1 cellular context compared by ENCODE assay signal in the genomic region with DNA sequence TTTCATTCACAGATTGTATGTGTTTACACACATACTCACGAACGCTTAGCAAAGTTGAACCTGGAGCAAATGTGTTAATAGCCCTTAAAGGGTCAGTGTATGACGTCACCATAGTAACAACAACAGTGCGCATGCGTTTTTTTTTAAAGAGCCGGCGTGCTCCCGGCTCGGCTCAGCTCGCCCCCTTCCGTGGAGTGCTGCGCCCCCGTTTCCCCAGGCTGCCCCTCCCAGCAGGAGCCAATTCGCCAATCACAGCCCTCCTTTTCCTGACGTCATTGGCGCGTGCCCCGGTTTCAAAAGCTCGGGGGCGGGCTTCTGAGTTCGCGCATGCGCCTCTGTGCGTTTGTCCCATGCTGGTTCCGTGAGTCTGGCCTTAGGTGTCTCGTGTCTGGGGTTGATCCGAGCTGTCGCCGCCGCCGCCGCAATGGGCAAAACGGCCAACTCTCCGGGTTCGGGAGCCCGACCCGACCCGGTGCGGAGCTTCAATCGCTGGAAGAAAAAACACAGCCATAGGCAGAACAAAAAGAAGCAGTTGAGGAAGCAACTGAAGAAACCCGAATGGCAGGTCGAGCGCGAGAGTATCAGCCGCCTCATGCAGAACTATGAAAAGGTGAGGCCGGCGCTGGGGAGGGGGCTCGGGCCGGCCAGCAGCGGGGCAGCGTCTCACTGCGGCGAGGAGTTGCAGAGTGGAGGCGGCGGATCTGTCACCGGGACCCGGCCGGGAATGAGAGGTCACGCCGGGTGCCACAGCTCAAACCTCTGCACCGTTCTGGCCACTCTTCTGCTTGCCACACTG.
TF ChIP-seq lines count a peak whose summit lies in the region.

A gene (plus strand): TSS at position 340 of the 796 bp plus-strand sequence. CDS start 85 bp downstream, at position 425.

TF ChIP-seq in HepG2, 621 proteins besides CTCF, POLR2A, EP300 and RAD21 (continued from another document and continues in another):
- TF ChIP-seq, protein P1, sequence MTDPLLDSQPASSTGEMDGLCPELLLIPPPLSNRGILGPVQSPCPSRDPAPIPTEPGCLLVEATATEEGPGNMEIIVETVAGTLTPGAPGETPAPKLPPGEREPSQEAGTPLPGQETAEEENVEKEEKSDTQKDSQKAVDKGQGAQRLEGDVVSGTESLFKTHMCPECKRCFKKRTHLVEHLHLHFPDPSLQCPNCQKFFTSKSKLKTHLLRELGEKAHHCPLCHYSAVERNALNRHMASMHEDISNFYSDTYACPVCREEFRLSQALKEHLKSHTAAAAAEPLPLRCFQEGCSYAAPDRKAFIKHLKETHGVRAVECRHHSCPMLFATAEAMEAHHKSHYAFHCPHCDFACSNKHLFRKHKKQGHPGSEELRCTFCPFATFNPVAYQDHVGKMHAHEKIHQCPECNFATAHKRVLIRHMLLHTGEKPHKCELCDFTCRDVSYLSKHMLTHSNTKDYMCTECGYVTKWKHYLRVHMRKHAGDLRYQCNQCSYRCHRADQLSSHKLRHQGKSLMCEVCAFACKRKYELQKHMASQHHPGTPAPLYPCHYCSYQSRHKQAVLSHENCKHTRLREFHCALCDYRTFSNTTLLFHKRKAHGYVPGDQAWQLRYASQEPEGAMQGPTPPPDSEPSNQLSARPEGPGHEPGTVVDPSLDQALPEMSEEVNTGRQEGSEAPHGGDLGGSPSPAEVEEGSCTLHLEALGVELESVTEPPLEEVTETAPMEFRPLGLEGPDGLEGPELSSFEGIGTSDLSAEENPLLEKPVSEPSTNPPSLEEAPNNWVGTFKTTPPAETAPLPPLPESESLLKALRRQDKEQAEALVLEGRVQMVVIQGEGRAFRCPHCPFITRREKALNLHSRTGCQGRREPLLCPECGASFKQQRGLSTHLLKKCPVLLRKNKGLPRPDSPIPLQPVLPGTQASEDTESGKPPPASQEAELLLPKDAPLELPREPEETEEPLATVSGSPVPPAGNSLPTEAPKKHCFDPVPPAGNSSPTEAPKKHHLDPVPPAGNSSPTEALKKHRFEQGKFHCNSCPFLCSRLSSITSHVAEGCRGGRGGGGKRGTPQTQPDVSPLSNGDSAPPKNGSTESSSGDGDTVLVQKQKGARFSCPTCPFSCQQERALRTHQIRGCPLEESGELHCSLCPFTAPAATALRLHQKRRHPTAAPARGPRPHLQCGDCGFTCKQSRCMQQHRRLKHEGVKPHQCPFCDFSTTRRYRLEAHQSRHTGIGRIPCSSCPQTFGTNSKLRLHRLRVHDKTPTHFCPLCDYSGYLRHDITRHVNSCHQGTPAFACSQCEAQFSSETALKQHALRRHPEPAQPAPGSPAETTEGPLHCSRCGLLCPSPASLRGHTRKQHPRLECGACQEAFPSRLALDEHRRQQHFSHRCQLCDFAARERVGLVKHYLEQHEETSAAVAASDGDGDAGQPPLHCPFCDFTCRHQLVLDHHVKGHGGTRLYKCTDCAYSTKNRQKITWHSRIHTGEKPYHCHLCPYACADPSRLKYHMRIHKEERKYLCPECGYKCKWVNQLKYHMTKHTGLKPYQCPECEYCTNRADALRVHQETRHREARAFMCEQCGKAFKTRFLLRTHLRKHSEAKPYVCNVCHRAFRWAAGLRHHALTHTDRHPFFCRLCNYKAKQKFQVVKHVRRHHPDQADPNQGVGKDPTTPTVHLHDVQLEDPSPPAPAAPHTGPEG (CRISPR knock-in tag; IDR thresholded peaks at IDR 0.05), result 0 out of 2 replicates have a peak, but pooled peaks have one; percentile 12
- TF ChIP-seq ZBTB20 (CRISPR knock-in tag; IDR thresholded peaks at IDR 0.05; ENCODE audit: borderline replicate concordance, low read depth) (peak; percentile 25; the same call in 1 of the 2 replicates), ZNF232 (CRISPR knock-in tag; IDR thresholded peaks at IDR 0.05; ENCODE audit: borderline replicate concordance) (0 out of 2 replicates have a peak, but pooled peaks have one; percentile 26), ZSCAN20 (CRISPR knock-in tag; IDR thresholded peaks at IDR 0.05; ENCODE audit: borderline replicate concordance) (0 out of 2 replicates have a peak, but pooled peaks have one; percentile 36), SALL1 (CRISPR knock-in tag; IDR thresholded peaks at IDR 0.05) (peak; percentile 63), GPN1 (CRISPR knock-in tag; IDR thresholded peaks at IDR 0.05; ENCODE audit: borderline replicate concordance) (no peak), ARNTL (CRISPR knock-in tag; IDR thresholded peaks at IDR 0.05) (0 out of 2 replicates have a peak, but pooled peaks have one; percentile 38), ZNF430 (CRISPR knock-in tag; IDR thresholded peaks at IDR 0.05) (peak; percentile 74; the same call in 1 of the 2 replicates), NFYC (CRISPR knock-in tag; IDR thresholded peaks at IDR 0.05) (peak; percentile 88), HDAC1 (CRISPR knock-in tag; IDR thresholded peaks at IDR 0.05) (peak; percentile 59; the same call in 1 of the 2 replicates), ELF1 (CRISPR knock-in tag; IDR thresholded peaks at IDR 0.05) (peak; percentile 58), ATF7 (IDR thresholded peaks at IDR 0.05) (peak; percentile 100), ATF7 (CRISPR knock-in tag; IDR thresholded peaks at IDR 0.05) (peak; percentile 87), RNF2 (conservative IDR thresholded peaks at IDR 0.05; ENCODE audit: low read depth) (0 out of 2 replicates have a peak, but pooled peaks have one; percentile 23), ZFY (CRISPR knock-in tag; IDR thresholded peaks at IDR 0.05) (peak; percentile 74), JUNB (CRISPR knock-in tag; IDR thresholded peaks at IDR 0.05; ENCODE audit: borderline replicate concordance) (no peak), ZNF747 (CRISPR knock-in tag; IDR thresholded peaks at IDR 0.05; ENCODE audit: borderline replicate concordance) (peak; percentile 47; the same call in 1 of the 2 replicates), HOXA5 (CRISPR knock-in tag; IDR thresholded peaks at IDR 0.05) (peak; percentile 64; the same call in 1 of the 2 replicates), FOXJ3 (CRISPR knock-in tag; IDR thresholded peaks at IDR 0.05; ENCODE audit: borderline replicate concordance) (no peak), PHF21A (CRISPR knock-in tag; IDR thresholded peaks at IDR 0.05) (peak; percentile 29; the same call in 1 of the 2 replicates), KLF15 (CRISPR knock-in tag; IDR thresholded peaks at IDR 0.05; ENCODE audit: borderline replicate concordance) (no peak), KLF6 (CRISPR knock-in tag; IDR thresholded peaks at IDR 0.05) (no peak), ZNF224 (CRISPR knock-in tag; IDR thresholded peaks at IDR 0.05) (0 out of 2 replicates have a peak, but pooled peaks have one; percentile 82)
- TF ChIP-seq, protein P2, sequence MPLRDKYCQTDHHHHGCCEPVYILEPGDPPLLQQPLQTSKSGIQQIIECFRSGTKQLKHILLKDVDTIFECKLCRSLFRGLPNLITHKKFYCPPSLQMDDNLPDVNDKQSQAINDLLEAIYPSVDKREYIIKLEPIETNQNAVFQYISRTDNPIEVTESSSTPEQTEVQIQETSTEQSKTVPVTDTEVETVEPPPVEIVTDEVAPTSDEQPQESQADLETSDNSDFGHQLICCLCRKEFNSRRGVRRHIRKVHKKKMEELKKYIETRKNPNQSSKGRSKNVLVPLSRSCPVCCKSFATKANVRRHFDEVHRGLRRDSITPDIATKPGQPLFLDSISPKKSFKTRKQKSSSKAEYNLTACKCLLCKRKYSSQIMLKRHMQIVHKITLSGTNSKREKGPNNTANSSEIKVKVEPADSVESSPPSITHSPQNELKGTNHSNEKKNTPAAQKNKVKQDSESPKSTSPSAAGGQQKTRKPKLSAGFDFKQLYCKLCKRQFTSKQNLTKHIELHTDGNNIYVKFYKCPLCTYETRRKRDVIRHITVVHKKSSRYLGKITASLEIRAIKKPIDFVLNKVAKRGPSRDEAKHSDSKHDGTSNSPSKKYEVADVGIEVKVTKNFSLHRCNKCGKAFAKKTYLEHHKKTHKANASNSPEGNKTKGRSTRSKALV (CRISPR knock-in tag; IDR thresholded peaks at IDR 0.05), result 0 out of 2 replicates have a peak, but pooled peaks have one; percentile 37
- TF ChIP-seq, protein P3, sequence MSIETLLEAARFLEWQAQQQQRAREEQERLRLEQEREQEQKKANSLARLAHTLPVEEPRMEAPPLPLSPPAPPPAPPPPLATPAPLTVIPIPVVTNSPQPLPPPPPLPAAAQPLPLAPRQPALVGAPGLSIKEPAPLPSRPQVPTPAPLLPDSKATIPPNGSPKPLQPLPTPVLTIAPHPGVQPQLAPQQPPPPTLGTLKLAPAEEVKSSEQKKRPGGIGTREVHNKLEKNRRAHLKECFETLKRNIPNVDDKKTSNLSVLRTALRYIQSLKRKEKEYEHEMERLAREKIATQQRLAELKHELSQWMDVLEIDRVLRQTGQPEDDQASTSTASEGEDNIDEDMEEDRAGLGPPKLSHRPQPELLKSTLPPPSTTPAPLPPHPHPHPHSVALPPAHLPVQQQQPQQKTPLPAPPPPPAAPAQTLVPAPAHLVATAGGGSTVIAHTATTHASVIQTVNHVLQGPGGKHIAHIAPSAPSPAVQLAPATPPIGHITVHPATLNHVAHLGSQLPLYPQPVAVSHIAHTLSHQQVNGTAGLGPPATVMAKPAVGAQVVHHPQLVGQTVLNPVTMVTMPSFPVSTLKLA (IDR thresholded peaks at IDR 0.05), result peak; percentile 81
- TF ChIP-seq, protein P4, sequence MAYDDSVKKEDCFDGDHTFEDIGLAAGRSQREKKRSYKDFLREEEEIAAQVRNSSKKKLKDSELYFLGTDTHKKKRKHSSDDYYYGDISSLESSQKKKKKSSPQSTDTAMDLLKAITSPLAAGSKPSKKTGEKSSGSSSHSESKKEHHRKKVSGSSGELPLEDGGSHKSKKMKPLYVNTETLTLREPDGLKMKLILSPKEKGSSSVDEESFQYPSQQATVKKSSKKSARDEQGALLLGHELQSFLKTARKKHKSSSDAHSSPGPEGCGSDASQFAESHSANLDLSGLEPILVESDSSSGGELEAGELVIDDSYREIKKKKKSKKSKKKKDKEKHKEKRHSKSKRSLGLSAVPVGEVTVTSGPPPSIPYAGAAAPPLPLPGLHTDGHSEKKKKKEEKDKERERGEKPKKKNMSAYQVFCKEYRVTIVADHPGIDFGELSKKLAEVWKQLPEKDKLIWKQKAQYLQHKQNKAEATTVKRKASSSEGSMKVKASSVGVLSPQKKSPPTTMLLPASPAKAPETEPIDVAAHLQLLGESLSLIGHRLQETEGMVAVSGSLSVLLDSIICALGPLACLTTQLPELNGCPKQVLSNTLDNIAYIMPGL (CRISPR knock-in tag; IDR thresholded peaks at IDR 0.05; ENCODE audit: borderline replicate concordance in 1 of 2, low read depth in 1 of 2), result 0 out of 4 replicates have a peak, but pooled peaks of 1 of the 2 experiments have one; percentile 18
- TF ChIP-seq, protein P5, sequence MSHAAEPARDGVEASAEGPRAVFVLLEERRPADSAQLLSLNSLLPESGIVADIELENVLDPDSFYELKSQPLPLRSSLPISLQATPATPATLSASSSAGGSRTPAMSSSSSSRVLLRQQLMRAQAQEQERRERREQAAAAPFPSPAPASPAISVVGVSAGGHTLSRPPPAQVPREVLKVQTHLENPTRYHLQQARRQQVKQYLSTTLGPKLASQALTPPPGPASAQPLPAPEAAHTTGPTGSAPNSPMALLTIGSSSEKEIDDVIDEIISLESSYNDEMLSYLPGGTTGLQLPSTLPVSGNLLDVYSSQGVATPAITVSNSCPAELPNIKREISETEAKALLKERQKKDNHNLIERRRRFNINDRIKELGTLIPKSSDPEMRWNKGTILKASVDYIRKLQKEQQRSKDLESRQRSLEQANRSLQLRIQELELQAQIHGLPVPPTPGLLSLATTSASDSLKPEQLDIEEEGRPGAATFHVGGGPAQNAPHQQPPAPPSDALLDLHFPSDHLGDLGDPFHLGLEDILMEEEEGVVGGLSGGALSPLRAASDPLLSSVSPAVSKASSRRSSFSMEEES (CRISPR knock-in tag; IDR thresholded peaks at IDR 0.05), result peak; percentile 65
- TF ChIP-seq, protein P6, sequence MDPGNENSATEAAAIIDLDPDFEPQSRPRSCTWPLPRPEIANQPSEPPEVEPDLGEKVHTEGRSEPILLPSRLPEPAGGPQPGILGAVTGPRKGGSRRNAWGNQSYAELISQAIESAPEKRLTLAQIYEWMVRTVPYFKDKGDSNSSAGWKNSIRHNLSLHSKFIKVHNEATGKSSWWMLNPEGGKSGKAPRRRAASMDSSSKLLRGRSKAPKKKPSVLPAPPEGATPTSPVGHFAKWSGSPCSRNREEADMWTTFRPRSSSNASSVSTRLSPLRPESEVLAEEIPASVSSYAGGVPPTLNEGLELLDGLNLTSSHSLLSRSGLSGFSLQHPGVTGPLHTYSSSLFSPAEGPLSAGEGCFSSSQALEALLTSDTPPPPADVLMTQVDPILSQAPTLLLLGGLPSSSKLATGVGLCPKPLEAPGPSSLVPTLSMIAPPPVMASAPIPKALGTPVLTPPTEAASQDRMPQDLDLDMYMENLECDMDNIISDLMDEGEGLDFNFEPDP (CRISPR knock-in tag; conservative IDR thresholded peaks at IDR 0.05), result no peak
- TF ChIP-seq, protein P7, sequence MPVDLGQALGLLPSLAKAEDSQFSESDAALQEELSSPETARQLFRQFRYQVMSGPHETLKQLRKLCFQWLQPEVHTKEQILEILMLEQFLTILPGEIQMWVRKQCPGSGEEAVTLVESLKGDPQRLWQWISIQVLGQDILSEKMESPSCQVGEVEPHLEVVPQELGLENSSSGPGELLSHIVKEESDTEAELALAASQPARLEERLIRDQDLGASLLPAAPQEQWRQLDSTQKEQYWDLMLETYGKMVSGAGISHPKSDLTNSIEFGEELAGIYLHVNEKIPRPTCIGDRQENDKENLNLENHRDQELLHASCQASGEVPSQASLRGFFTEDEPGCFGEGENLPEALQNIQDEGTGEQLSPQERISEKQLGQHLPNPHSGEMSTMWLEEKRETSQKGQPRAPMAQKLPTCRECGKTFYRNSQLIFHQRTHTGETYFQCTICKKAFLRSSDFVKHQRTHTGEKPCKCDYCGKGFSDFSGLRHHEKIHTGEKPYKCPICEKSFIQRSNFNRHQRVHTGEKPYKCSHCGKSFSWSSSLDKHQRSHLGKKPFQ (CRISPR knock-in tag; IDR thresholded peaks at IDR 0.05; ENCODE audit: insufficient replicate concordance), result peak; percentile 38
- TF ChIP-seq, protein P8, sequence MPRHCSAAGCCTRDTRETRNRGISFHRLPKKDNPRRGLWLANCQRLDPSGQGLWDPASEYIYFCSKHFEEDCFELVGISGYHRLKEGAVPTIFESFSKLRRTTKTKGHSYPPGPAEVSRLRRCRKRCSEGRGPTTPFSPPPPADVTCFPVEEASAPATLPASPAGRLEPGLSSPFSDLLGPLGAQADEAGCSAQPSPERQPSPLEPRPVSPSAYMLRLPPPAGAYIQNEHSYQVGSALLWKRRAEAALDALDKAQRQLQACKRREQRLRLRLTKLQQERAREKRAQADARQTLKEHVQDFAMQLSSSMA (CRISPR knock-in tag; IDR thresholded peaks at IDR 0.05), result 0 out of 2 replicates have a peak, but pooled peaks have one; percentile 22
